Comparison of ENCODE assay signal across 26 cellular contexts in the genomic region with DNA sequence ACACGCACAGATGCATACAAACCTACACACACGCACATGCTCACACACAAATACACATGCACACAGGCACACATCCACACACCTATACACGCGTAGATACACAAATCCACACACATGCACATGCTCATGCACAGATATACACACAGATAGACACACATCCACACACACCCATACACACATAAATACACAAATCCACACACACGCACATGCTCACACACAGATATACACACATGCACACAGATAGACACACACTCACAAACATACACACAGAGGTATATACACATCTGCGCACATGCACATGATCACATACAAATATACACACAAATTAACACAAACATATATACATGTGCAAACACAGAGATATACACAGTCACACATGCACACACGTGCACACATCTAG.
"Had no signal": no experiment of that assay in that cellular context is flagged by ENCODE, and none has a peak within 500 bp of the region (broad histone marks: within the 10 kb centered on the region; RNA-seq: fewer than 3 reads in every experiment).

No MANE protein-coding gene starts in this region.

- H3K4me1 ChIP-seq: left lung, lower lobe of right lung, pancreas, prostate gland, spleen, suprapubic skin had no signal

- H3K36me3 ChIP-seq: left lung, lower lobe of right lung, pancreas, prostate gland, sigmoid colon, spleen, suprapubic skin, thoracic aorta, tibial artery, vagina had no signal

- H3K4me3 ChIP-seq: left lung, lower lobe of right lung, pancreas, prostate gland, sigmoid colon, spleen, suprapubic skin, thoracic aorta, tibial artery, vagina had no signal

- H3K27me3 ChIP-seq: pancreas, vagina had no signal

- H3K27ac ChIP-seq: left lung, lower lobe of right lung, pancreas, prostate gland, sigmoid colon, spleen, suprapubic skin, thoracic aorta, tibial artery, vagina had no signal

- FAIRE-seq: islet of Langerhans, kidney, pancreas, small intestine had no signal

- DNase-seq: hypothalamus; immature natural killer cell; kidney; left colon; lower lobe of right lung; mammary epithelial cell; mesenchymal stem cell; natural killer cell; nephron progenitor cell; nucleus accumbens; pancreas; retina; right cardiac atrium; sigmoid colon; small intestine; spleen; stimulated activated CD4-positive, alpha-beta T cell treated with anti-CD3 and anti-CD28 coated beads, Interleukin-4, amount 100 ng/mL, for 24 hours; stimulated activated naive CD4-positive, alpha-beta T cell; tibial artery had no signal

- H3K9me3 ChIP-seq: left lung, lower lobe of right lung, pancreas, prostate gland, sigmoid colon, suprapubic skin, thoracic aorta, tibial artery, vagina had no signal

- ATAC-seq: left lung; lower lobe of right lung; pancreas; right cardiac atrium; stimulated activated effector memory CD8-positive, alpha-beta T cell treated with anti-CD3 and anti-CD28 coated beads, Interleukin-12 subunit alpha, Interleukin-12 subunit beta, amount 100 ng/mL, for 72 hours had no signal
